8 cellular contexts compared by ENCODE assay signal in genomic region chr4:54659213-54660144, GRCh38. TPM values are rescaled to one million over a fixed set of nuclear protein-coding genes. Genes with fewer than 3 reads are reported as not detected.
A peak's percentile ranks its signal among the peaks of the same experiment; 100 is the strongest.
DNase-seq lines count a peak whose midpoint lies in the region; ATAC-seq and TF ChIP-seq lines count a peak whose summit lies in the region.

No MANE protein-coding gene starts in this region.

- no peaks in the 10 kb centered on the region for H3K4me1 ChIP-seq in NT2/D1 (ENCODE audit: insufficient read depth, insufficient read length)

- TF ChIP-seq CTCF in GM06990 (IDR thresholded peaks at IDR 0.05; ENCODE audit: insufficient read depth, low read length, poor library complexity, severe bottlenecking), result no peak
- TF ChIP-seq CTCF in epithelial cell of esophagus (IDR thresholded peaks at IDR 0.05; ENCODE audit: insufficient read depth, low read depth, low read length, missing control alignments), result no peak
- TF ChIP-seq CTCF in natural killer cell (IDR thresholded peaks at IDR 0.05), result no peak

- H3K4me3 Mint-ChIP-seq in natural killer cell, result peak overlapping the region; percentile 89

- H3K27ac Mint-ChIP-seq in natural killer cell, result peak overlapping the region in 1 of 2 donors; percentile 31

- ATAC-seq in natural killer cell (no peak), GM18907 (IDR thresholded peaks at IDR 0.05; ENCODE audit: unreplicated experiment) (no peak)

- H3K4me3 ChIP-seq in GM06990 (replicated peaks; ENCODE audit: low read depth, low read length) (peak overlapping the region; percentile 28), NT2/D1 (ENCODE audit: insufficient read length, low read depth) (peak overlapping the region; percentile 78), epithelial cell of esophagus (ENCODE audit: low read length) (peak overlapping the region; percentile 39)

- H3K36me3 ChIP-seq in GM06990 (ENCODE audit: control insufficient read depth, insufficient read depth, low read length), result no peaks in the 10 kb centered on the region
- H3K36me3 ChIP-seq in NT2/D1 (ENCODE audit: insufficient read depth, insufficient read length, low read length), result no peaks in the 10 kb centered on the region

- no peaks in the 10 kb centered on the region for H3K9me3 ChIP-seq in NT2/D1 (ENCODE audit: insufficient read depth, low read length)

- intact Hi-C loops in natural killer cell (cut with micrococcal nuclease), result no loop called here

- peaks cover 30 to 50% of the 10 kb centered on the region in 2 donors for H3K27me3 Mint-ChIP-seq in natural killer cell (ENCODE audit: low read depth in 2 of 2)

- H3K36me3 Mint-ChIP-seq in natural killer cell, result peaks cover 9% of the 10 kb centered on the region

- DNase-seq in GM06990 (ENCODE audit: extremely low read depth, insufficient read length) (peak; percentile 5), NT2/D1 (ENCODE audit: low read depth, low spot score) (no peak), epithelial cell of esophagus (ENCODE audit: low read depth) (peak; percentile 19), natural killer cell (no peak), NCI-H2029 treated with DMSO at 0.1 percent for 48 hours (lab: John Stamatoyannopoulos, UW) (no peak), pons (ENCODE audit: low spot score) (no peak), SW 1271 (lab: John Stamatoyannopoulos, UW) (no peak)

- H3K4me1 Mint-ChIP-seq in natural killer cell, result peaks cover 17 to 43% of the 10 kb centered on the region in 2 donors

- H3K27me3 ChIP-seq in GM06990 (replicated peaks; ENCODE audit: control insufficient read depth, insufficient read depth, low read length), result no peaks in the 10 kb centered on the region; the same call in none of the 2 replicates
- H3K27me3 ChIP-seq in NT2/D1 (ENCODE audit: insufficient read depth, insufficient read length), result peaks cover 51% of the 10 kb centered on the region

- H3K9me3 Mint-ChIP-seq in natural killer cell, result no peaks in the 10 kb centered on the region

- peak overlapping the region; percentile 87 for H3K9ac ChIP-seq in NT2/D1 (ENCODE audit: insufficient read length, low read depth)

RNA-seq across cellular contexts. Expression of gene KIT, which starts 1.7 kb away (rescaled TPM):
- 1 to 10 TPM; 2.0 to 6.6 (median 3.2) TPM for total RNA-seq in natural killer cell

Comparison
In these comparisons a context has a peak if more than half of its experiments do, and no peak if none do; other contexts are left out.
1. DNase-seq: peak in GM06990 (single experiment) and epithelial cell of esophagus (single experiment); none in NT2/D1 (single experiment), natural killer cell (single experiment), NCI-H2029 treated with DMSO at 0.1 percent for 48 hours (single experiment), pons (single experiment) and SW 1271 (0 of 2).
2. H3K4me3 ChIP-seq: peak in every context shown above with its lines; median percentile 78 in NT2/D1; 39 in epithelial cell of esophagus; 28 in GM06990.